ENCODE assay signal across 12 cellular contexts in the genomic region with DNA sequence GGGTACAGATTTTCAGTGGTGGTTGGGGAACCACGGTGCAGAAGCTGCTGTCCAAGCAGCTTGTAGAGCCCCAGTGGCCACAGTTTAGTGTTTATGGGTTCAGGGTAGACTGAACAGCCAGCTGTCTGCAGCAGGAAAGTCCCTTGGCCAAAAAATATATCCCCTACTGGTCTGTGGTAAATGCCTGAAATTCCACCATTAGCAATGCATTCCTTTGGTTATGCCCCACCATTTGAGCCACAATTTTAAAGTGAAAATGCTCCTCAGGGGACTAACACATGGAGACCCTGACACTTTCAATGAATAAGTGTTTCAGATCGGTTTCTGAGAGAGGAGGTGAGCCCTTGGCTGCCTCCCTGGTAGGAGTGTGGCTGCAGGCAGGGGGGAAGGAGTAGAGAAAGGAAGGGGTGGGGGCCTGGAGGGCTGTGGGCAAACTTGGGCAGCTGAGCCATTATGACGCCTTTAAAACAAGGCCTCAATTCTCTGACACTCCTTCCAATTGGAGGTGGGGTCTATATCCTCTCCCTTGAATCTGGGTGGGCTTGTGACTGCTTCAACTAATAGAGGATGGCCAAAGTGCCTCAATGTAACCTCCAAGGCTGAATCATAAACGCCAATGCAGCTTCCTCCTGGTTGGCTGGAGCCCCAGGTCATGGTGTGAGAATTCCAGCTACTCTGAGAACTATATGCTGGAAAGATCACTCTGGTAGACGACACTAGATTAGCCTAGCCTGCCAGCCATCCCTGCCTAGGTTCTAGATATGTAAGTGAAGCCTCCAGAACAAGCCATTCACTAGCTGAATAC.
DNase-seq lines count a peak whose midpoint lies in the region; ATAC-seq and TF ChIP-seq lines count a peak whose summit lies in the region.
"Had no signal": no experiment of that assay in that cellular context is flagged by ENCODE, and none has a peak within 500 bp of the region (broad histone marks: within the 10 kb centered on the region; RNA-seq: fewer than 3 reads in every experiment).

No MANE protein-coding gene starts in this region.

- DNase-seq in Daoy (ENCODE audit: low read depth) = peak; percentile 78
- peak; percentile 57 to 76 for DNase-seq in cardiac fibroblast (ENCODE audit: low read depth in 2 of 2)
- DNase-seq in cardiac septum (ENCODE audit: low spot score) = no peak
- DNase-seq: KBM-7; NCI-H446 treated with DMSO at 0.1 percent for 48 hours; stimulated activated naive B cell treated with anti-CD40 and anti-IgM and Interleukin-4, amounts not matched to agents 10 μg/mL and 1 μg/mL and 100 μg/mL, for 72 hours had no signal

- H3K4me3 ChIP-seq in cardiac fibroblast (replicated peaks in 1 of 2; ENCODE audit: low read depth in 2 of 2, low read length in 2 of 2) (no peak overlapping the region), mesodermal cell (ENCODE audit: extremely low read depth, insufficient read depth, low read length, poor library complexity, severe bottlenecking) (no peak overlapping the region)

- H3K9me3 ChIP-seq in mesodermal cell (ENCODE audit: control insufficient read depth, low read length) = no peaks in the 10 kb centered on the region

- H3K27ac ChIP-seq in mesodermal cell (ENCODE audit: low read depth, low read length, severe bottlenecking) = peak overlapping the region; percentile 41

- no peak for TF ChIP-seq CTCF in cardiac fibroblast (IDR thresholded peaks at IDR 0.05; ENCODE audit: low read depth, low read length)

- no peaks in the 10 kb centered on the region for H3K36me3 ChIP-seq in mesodermal cell (ENCODE audit: control insufficient read depth, insufficient read depth, low read length)

- intact Hi-C loops in cardiac septum (cut with DNase I) = no loop called here

- no peaks in the 10 kb centered on the region for H3K4me1 ChIP-seq in mesodermal cell (ENCODE audit: control insufficient read depth, insufficient read depth, low read length, poor library complexity, severe bottlenecking)

- WGBS in mesodermal cell (ENCODE audit: insufficient coverage in 2 of 2), 2 experiments = 42% methylated on average over 3 of the region's 5 CpGs; no CpG with 5 or more reads in 1 of the 2 experiments

- no peak for ATAC-seq in HG02678 (IDR thresholded peaks at IDR 0.05; ENCODE audit: unreplicated experiment)
- ATAC-seq in HG03025 (IDR thresholded peaks at IDR 0.05; ENCODE audit: low FRiP score, unreplicated experiment) = no peak
- ATAC-seq in GM21360 (IDR thresholded peaks at IDR 0.05; ENCODE audit: unreplicated experiment) = no peak
- ATAC-seq: activated naive CD4-positive, alpha-beta T cell treated with anti-CD3 and anti-CD28 coated beads, Interleukin-2, amount 50 U/mL, for 72 hours had no signal

- 0 out of 2 replicates have a peak, but pooled peaks have one; percentile 11 for TF ChIP-seq RAD21 in Ishikawa (IDR thresholded peaks at IDR 0.05; ENCODE audit: low read depth)

- TF ChIP-seq EP300 in Ishikawa (IDR thresholded peaks at IDR 0.05; ENCODE audit: borderline replicate concordance) = no peak; the same call in 1 of the 2 replicates

TF ChIP-seq in Ishikawa, 13 proteins besides CTCF, POLR2A, EP300 and RAD21:
- TF ChIP-seq, protein P1, sequence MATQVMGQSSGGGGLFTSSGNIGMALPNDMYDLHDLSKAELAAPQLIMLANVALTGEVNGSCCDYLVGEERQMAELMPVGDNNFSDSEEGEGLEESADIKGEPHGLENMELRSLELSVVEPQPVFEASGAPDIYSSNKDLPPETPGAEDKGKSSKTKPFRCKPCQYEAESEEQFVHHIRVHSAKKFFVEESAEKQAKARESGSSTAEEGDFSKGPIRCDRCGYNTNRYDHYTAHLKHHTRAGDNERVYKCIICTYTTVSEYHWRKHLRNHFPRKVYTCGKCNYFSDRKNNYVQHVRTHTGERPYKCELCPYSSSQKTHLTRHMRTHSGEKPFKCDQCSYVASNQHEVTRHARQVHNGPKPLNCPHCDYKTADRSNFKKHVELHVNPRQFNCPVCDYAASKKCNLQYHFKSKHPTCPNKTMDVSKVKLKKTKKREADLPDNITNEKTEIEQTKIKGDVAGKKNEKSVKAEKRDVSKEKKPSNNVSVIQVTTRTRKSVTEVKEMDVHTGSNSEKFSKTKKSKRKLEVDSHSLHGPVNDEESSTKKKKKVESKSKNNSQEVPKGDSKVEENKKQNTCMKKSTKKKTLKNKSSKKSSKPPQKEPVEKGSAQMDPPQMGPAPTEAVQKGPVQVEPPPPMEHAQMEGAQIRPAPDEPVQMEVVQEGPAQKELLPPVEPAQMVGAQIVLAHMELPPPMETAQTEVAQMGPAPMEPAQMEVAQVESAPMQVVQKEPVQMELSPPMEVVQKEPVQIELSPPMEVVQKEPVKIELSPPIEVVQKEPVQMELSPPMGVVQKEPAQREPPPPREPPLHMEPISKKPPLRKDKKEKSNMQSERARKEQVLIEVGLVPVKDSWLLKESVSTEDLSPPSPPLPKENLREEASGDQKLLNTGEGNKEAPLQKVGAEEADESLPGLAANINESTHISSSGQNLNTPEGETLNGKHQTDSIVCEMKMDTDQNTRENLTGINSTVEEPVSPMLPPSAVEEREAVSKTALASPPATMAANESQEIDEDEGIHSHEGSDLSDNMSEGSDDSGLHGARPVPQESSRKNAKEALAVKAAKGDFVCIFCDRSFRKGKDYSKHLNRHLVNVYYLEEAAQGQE (IDR thresholded peaks at IDR 0.05; ENCODE audit: low read depth) = no peak
- TF ChIP-seq, protein P2, sequence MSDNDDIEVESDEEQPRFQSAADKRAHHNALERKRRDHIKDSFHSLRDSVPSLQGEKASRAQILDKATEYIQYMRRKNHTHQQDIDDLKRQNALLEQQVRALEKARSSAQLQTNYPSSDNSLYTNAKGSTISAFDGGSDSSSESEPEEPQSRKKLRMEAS (IDR thresholded peaks at IDR 0.05) = no peak; the same call in 1 of the 2 replicates
- no peak for TF ChIP-seq ZBTB7A (IDR thresholded peaks at IDR 0.05; ENCODE audit: low read depth)
- peak; percentile 65 for TF ChIP-seq NFIC (IDR thresholded peaks at IDR 0.05)
- TF ChIP-seq TCF12 (IDR thresholded peaks at IDR 0.05; ENCODE audit: low read depth) = peak; percentile 66
- TF ChIP-seq TEAD4 (IDR thresholded peaks at IDR 0.05) = peak; percentile 91
- TF ChIP-seq, protein P3, sequence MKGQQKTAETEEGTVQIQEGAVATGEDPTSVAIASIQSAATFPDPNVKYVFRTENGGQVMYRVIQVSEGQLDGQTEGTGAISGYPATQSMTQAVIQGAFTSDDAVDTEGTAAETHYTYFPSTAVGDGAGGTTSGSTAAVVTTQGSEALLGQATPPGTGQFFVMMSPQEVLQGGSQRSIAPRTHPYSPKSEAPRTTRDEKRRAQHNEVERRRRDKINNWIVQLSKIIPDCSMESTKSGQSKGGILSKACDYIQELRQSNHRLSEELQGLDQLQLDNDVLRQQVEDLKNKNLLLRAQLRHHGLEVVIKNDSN (IDR thresholded peaks at IDR 0.05) = no peak
- TF ChIP-seq CEBPB (IDR thresholded peaks at IDR 0.05) = no peak
TF ChIP-seq in Ishikawa: peak in this region for 3.
